ENCODE assay signal across 24 cellular contexts in the genomic region with DNA sequence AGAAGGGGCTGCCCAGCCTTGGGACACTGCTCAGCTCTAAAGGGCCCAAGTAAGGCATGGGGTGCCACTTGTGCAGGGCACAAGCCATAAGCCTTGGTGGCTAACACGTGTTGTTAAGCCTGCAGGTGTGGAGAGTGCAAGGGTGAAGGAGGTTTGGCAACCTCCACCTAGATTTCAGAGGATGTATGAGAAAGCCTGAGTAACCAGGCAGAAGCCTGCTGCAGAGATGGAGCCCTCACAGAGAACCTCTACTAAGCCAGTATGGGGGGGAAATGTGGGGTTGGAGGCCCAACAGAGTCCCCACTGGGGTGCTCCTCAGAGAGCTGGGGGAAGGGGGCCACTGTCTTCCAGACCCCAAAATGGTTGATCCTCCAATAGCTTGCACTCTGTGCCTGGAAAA. TPM values are rescaled to one million over a fixed set of nuclear protein-coding genes. Genes with fewer than 3 reads are reported as not detected.
DNase-seq lines count a peak whose midpoint lies in the region; ATAC-seq, FAIRE-seq and TF ChIP-seq lines count a peak whose summit lies in the region.
"Had no signal": no experiment of that assay in that cellular context is flagged by ENCODE, and none has a peak within 500 bp of the region (broad histone marks: within the 10 kb centered on the region; RNA-seq: fewer than 3 reads in every experiment).

No MANE protein-coding gene starts in this region.

- H3K27ac Mint-ChIP-seq in T-helper 17 cell: no peak overlapping the region
- H3K27ac Mint-ChIP-seq in naive thymus-derived CD4-positive, alpha-beta T cell: peak overlapping the region in 4 of 9 donors; percentile 24 to 84 (median 29)

- POLR2A ChIA-PET in HepG2 (lab: Yijun Ruan, JAX): no interaction called here
- POLR2A ChIA-PET in naive thymus-derived CD4-positive, alpha-beta T cell (lab: Charles Lee): interaction anchor here (1.0 kb wide), 1 partner anchor 40 kb away, joined by 5 read pairs; a partner anchor contains a TSS

- H3K36me3 Mint-ChIP-seq in T-helper 17 cell (ENCODE audit: low read depth): peaks cover 7% of the 10 kb centered on the region
- H3K36me3 Mint-ChIP-seq in naive thymus-derived CD4-positive, alpha-beta T cell: peaks cover 26 to 81% (median 71%) of the 10 kb centered on the region in 5 donors

- CTCF ChIA-PET in HepG2 (lab: Yijun Ruan, JAX; ENCODE audit: low intra/inter-chr PET ratio, low total read pairs): no interaction called here
- CTCF ChIA-PET in naive thymus-derived CD4-positive, alpha-beta T cell (lab: Charles Lee): no interaction called here

- no peak overlapping the region for H3K9ac ChIP-seq in HepG2 (ENCODE audit: insufficient read depth, low read depth, low read length)

- H3K36me3 ChIP-seq in HepG2 (replicated peaks in 1 of 2; ENCODE audit: control insufficient read depth in 1 of 2, insufficient read depth in 2 of 2, low read length in 2 of 2) (peaks cover 6 to 35% of the 10 kb centered on the region in 2 experiments; a peak in 4 of 5 replicates), right lobe of liver (peaks cover 0 to 16% (median 6%) of the 10 kb centered on the region in 4 donors)
- peaks cover 3 to 60% (median 8%) of the 10 kb centered on the region in 3 experiments for H3K36me3 ChIP-seq in naive thymus-derived CD4-positive, alpha-beta T cell (ENCODE audit: control insufficient read depth in 2 of 3, insufficient read depth in 3 of 3, low read length in 3 of 3)

- H2AFZ ChIP-seq in HepG2 (ENCODE audit: low read length): no peak overlapping the region
- H2AFZ ChIP-seq: PC-9 had no signal

- H3K27me3 Mint-ChIP-seq in T-helper 17 cell: no peaks in the 10 kb centered on the region
- H3K27me3 Mint-ChIP-seq in naive thymus-derived CD4-positive, alpha-beta T cell: no peaks in the 10 kb centered on the region

- FAIRE-seq in HepG2 (lab: Jason Lieb, UNC): no peak
- FAIRE-seq: GM19239 had no signal

- H3K4me1 Mint-ChIP-seq in T-helper 17 cell: peaks cover 2% of the 10 kb centered on the region
- peaks cover 0 to 8% (median 3%) of the 10 kb centered on the region in 7 donors for H3K4me1 Mint-ChIP-seq in naive thymus-derived CD4-positive, alpha-beta T cell

- TF ChIP-seq CTCF in HepG2 (CRISPR knock-in tag; IDR thresholded peaks at IDR 0.05) (no peak), right lobe of liver (IDR thresholded peaks at IDR 0.05) (no peak)

- H3K79me2 ChIP-seq in HepG2 (ENCODE audit: insufficient read depth, low read length): no peaks in the 10 kb centered on the region

- peaks cover 24% of the 10 kb centered on the region for H3K9me3 ChIP-seq in HepG2 (ENCODE audit: low read length)
- H3K9me3 ChIP-seq in right lobe of liver: no peaks in the 10 kb centered on the region
- no peaks in the 10 kb centered on the region for H3K9me3 ChIP-seq in T-helper 17 cell (ENCODE audit: control insufficient read depth, low read length, poor library complexity, severe bottlenecking)
- peaks cover 0 to 11% (median 5%) of the 10 kb centered on the region in 3 experiments for H3K9me3 ChIP-seq in naive thymus-derived CD4-positive, alpha-beta T cell (ENCODE audit: control insufficient read depth in 2 of 3, low read length in 3 of 3)
- H3K9me3 ChIP-seq: MG63 had no signal

- H3K4me3 ChIP-seq in HepG2 (replicated peaks in 1 of 3; ENCODE audit: insufficient read depth in 1 of 3, low read depth in 2 of 3, low read length in 3 of 3): no peak overlapping the region
- H3K4me3 ChIP-seq in right lobe of liver: no peak overlapping the region
- no peak overlapping the region for H3K4me3 ChIP-seq in naive thymus-derived CD4-positive, alpha-beta T cell (ENCODE audit: low read length)
- H3K4me3 ChIP-seq: MG63, PC-9, SK-N-MC had no signal

- TF ChIP-seq POLR2A in HepG2 (IDR thresholded peaks at IDR 0.05; ENCODE audit: insufficient read depth in 1 of 2, low read depth in 2 of 2, low read length in 2 of 2) (0 out of 4 replicates have a peak, but pooled peaks of 1 of the 2 experiments have one; percentile 20), right lobe of liver (IDR thresholded peaks at IDR 0.05) (no peak)

- H3K27ac ChIP-seq in HepG2 (ENCODE audit: extremely low read length, insufficient read depth, low read length): no peak overlapping the region
- no peak overlapping the region for H3K27ac ChIP-seq in right lobe of liver
- H3K27ac ChIP-seq in naive thymus-derived CD4-positive, alpha-beta T cell (ENCODE audit: low read depth, low read length): no peak overlapping the region
- H3K27ac ChIP-seq: PC-9, SK-N-MC had no signal

- TF ChIP-seq RAD21 in HepG2 (CRISPR knock-in tag; IDR thresholded peaks at IDR 0.05): no peak

- no peaks in the 10 kb centered on the region for H3K27me3 ChIP-seq in HepG2 (ENCODE audit: control insufficient read depth in 1 of 2, insufficient read depth in 2 of 2, low read length in 2 of 2)
- no peaks in the 10 kb centered on the region for H3K27me3 ChIP-seq in right lobe of liver
- no peaks in the 10 kb centered on the region for H3K27me3 ChIP-seq in naive thymus-derived CD4-positive, alpha-beta T cell (ENCODE audit: control insufficient read depth in 2 of 2, insufficient read depth in 2 of 2, low read length in 2 of 2)
- H3K27me3 ChIP-seq: MG63 had no signal

- DNase-seq in DMS53 (lab: John Stamatoyannopoulos, UW): peak; percentile 9
- DNase-seq in DMS53 treated with DMSO at 0.1 percent for 48 hours (lab: John Stamatoyannopoulos, UW; ENCODE audit: unreplicated experiment): no peak
- no peak for DNase-seq in HepG2 (ENCODE audit: low spot score)
- DNase-seq in right lobe of liver: no peak
- no peak for DNase-seq in T-helper 17 cell
- DNase-seq in naive thymus-derived CD4-positive, alpha-beta T cell: no peak
- no peak for DNase-seq in inferior parietal cortex (ENCODE audit: extremely low spot score)
- DNase-seq: DMS153, EL, GF-D8, GOT3, HCEC 1CT, MG63, NCI-H1417 treated with DMSO at 0.1 percent for 48 hours, NCI-H1930, NCI-H2171, NCI-H524 treated with DMSO at 0.1 percent for 48 hours, PC-9, RPMI8226, SHP77 treated with DMSO at 0.1 percent for 48 hours, SW 1271 had no signal

- intact Hi-C loops in HepG2 (cut with micrococcal nuclease; ENCODE audit: unreplicated experiment): no loop called here
- intact Hi-C loops in right lobe of liver (cut with DNase I): no loop called here
- intact Hi-C loops in naive thymus-derived CD4-positive, alpha-beta T cell (cut with micrococcal nuclease): loop anchor here in 1 of 2 donors (5.0 kb wide), 1 partner anchor 42 kb away; a partner anchor contains a TSS

- in situ Hi-C loops in HepG2 (cut with HindIII; ENCODE audit: extremely low pct_ligation_motif_present, low pct_unique_long_range_greater_than_20kb): no loop called here

- no peak for TF ChIP-seq EP300 in HepG2 (IDR thresholded peaks at IDR 0.05; ENCODE audit: low read depth in 2 of 2, low read length in 2 of 2)
- no peak for TF ChIP-seq EP300 in HepG2 (CRISPR knock-in tag; IDR thresholded peaks at IDR 0.05; ENCODE audit: borderline replicate concordance)

- 93% methylated on average over 1 of the region's 1 CpG for WGBS in HepG2 (ENCODE audit: low lambda C conversion rate)
- 100% methylated on average over 1 of the region's 1 CpG for WGBS in right lobe of liver (ENCODE audit: insufficient coverage, low coverage, low lambda C conversion rate, missing lambda C conversion rate)

- peak; percentile 26 for ATAC-seq in HepG2
- no peak for ATAC-seq in right lobe of liver
- ATAC-seq in T-helper 17 cell: peak; percentile 14
- peak; percentile 22 for ATAC-seq in naive thymus-derived CD4-positive, alpha-beta T cell
- ATAC-seq in HG02870 (IDR thresholded peaks at IDR 0.05; ENCODE audit: unreplicated experiment): no peak

- H3K9me3 Mint-ChIP-seq in naive thymus-derived CD4-positive, alpha-beta T cell: peaks cover 0 to 51% (median 19%) of the 10 kb centered on the region in 11 donors

- BruUV-seq in HepG2 (replicated peaks; lab: Mats Ljungman, UMichigan): no TSS peak

- no peaks in the 10 kb centered on the region for H4K20me1 ChIP-seq in HepG2 (ENCODE audit: insufficient read depth, low read length)

- no peak overlapping the region for H3K4me2 ChIP-seq in HepG2 (ENCODE audit: low read depth, low read length)
- H3K4me2 ChIP-seq: PC-9 had no signal

- no peak overlapping the region for H3K4me3 Mint-ChIP-seq in T-helper 17 cell
- no peak overlapping the region for H3K4me3 Mint-ChIP-seq in naive thymus-derived CD4-positive, alpha-beta T cell

- H3K4me1 ChIP-seq in HepG2 (ENCODE audit: insufficient read depth, low read length) (no peaks in the 10 kb centered on the region), right lobe of liver (no peaks in the 10 kb centered on the region)
- H3K4me1 ChIP-seq in naive thymus-derived CD4-positive, alpha-beta T cell (ENCODE audit: control insufficient read depth in 2 of 2, insufficient read depth in 2 of 2, low read length in 2 of 2): no peaks in the 10 kb centered on the region

RNA-seq across cellular contexts. Expression of a gene that starts 32.6 kb away (rescaled TPM):
- 62.2 and 112 TPM in 2 replicates for total RNA-seq in HepG2 (2016; rRNA removed; fragmentation: Illumina TruSeq; extraction: Trizol)
- 5.4 and 6.5 TPM in 2 replicates for total RNA-seq in HepG2 (2016; cell fraction: cytosol; rRNA removed; fragmentation: Illumina TruSeq; extraction: Trizol; ENCODE audit: low read depth)
- 61.8 and 116 TPM in 2 replicates for total RNA-seq in HepG2 (2016; cell fraction: insoluble cytoplasmic fraction; rRNA removed; fragmentation: Illumina TruSeq; extraction: Trizol)
- total RNA-seq in HepG2 (2016; cell fraction: membrane; rRNA removed; fragmentation: Illumina TruSeq; extraction: Trizol): 16.8 and 22.0 TPM in 2 replicates
- 87.4 and 101 TPM in 2 replicates for total RNA-seq in HepG2 (2016; cell fraction: nucleus; rRNA removed; fragmentation: Illumina TruSeq; extraction: Trizol)
- polyA plus RNA-seq in HepG2 (2011; rRNA removed): 93.5 and 97.7 TPM in 2 replicates
- polyA plus RNA-seq in HepG2 (2011; cell fraction: cytosol; rRNA removed): 47.2 and 97.2 TPM in 2 replicates
- 12.1 and 22.2 TPM in 2 replicates for polyA plus RNA-seq in HepG2 (2011; cell fraction: nucleus; rRNA removed)
- polyA plus RNA-seq in HepG2 (2012): 161 and 173 TPM in 2 replicates
- 3.2 and 3.6 TPM in 2 replicates for polyA plus RNA-seq in HepG2 (2016; cell fraction: cytosol; fragmentation: Illumina TruSeq; extraction: Trizol; ENCODE audit: low read depth)
- polyA plus RNA-seq in HepG2 (2016; cell fraction: insoluble cytoplasmic fraction; fragmentation: Illumina TruSeq; extraction: Trizol; ENCODE audit: low read depth): 47.0 and 52.4 TPM in 2 replicates
- polyA plus RNA-seq in HepG2 (2016; cell fraction: membrane; fragmentation: Illumina TruSeq; extraction: Trizol; ENCODE audit: low read depth): 6.6 and 9.2 TPM in 2 replicates
- 94.6 and 98.2 TPM in 2 replicates for polyA plus RNA-seq in HepG2 (2016; cell fraction: nucleus; fragmentation: Illumina TruSeq; extraction: Trizol; ENCODE audit: insufficient read depth, low read depth)
- 37.1 and 104 TPM in 2 replicates for polyA minus RNA-seq in HepG2 (2011; rRNA and poly(A)+ RNA removed; ENCODE audit: low replicate concordance)
- polyA minus RNA-seq in HepG2 (2011; cell fraction: cytosol; rRNA and poly(A)+ RNA removed): 116 and 151 TPM in 2 replicates
- polyA minus RNA-seq in HepG2 (2011; cell fraction: nucleus; rRNA and poly(A)+ RNA removed): 74.0 and 95.7 TPM in 2 replicates
- 100 to 1,000 TPM in 4 of 6 experiments, 10 to 100 TPM in 2; 83.6 to 114 (median 102) TPM for total RNA-seq in right lobe of liver
- 100 to 1,000 TPM; 120 to 127 TPM for total RNA-seq in T-helper 17 cell
- 100 to 1,000 TPM in 4 of 5 experiments, 10 to 100 TPM in 1; 63.7 to 139 (median 130) TPM for total RNA-seq in naive thymus-derived CD4-positive, alpha-beta T cell
- 100 to 1,000 TPM; 117 to 141 TPM for polyA plus RNA-seq in naive thymus-derived CD4-positive, alpha-beta T cell

RNA-seq across cellular contexts. Expression of a gene that starts 39.5 kb away (rescaled TPM):
- total RNA-seq in HepG2 (2016; rRNA removed; fragmentation: Illumina TruSeq; extraction: Trizol) (24.8 and 27.6 TPM in 2 replicates), right lobe of liver (1 to 10 TPM; 2.6 to 4.7 (median 3.3) TPM), T-helper 17 cell (10 to 100 TPM; 16.1 to 20.4 TPM)
- total RNA-seq in HepG2 (2016; cell fraction: cytosol; rRNA removed; fragmentation: Illumina TruSeq; extraction: Trizol; ENCODE audit: low read depth): 7.1 and 10.7 TPM in 2 replicates
- 29.5 and 35.3 TPM in 2 replicates for total RNA-seq in HepG2 (2016; cell fraction: insoluble cytoplasmic fraction; rRNA removed; fragmentation: Illumina TruSeq; extraction: Trizol)
- total RNA-seq in HepG2 (2016; cell fraction: membrane; rRNA removed; fragmentation: Illumina TruSeq; extraction: Trizol): 14.0 and 17.8 TPM in 2 replicates
- 26.6 and 30.2 TPM in 2 replicates for total RNA-seq in HepG2 (2016; cell fraction: nucleus; rRNA removed; fragmentation: Illumina TruSeq; extraction: Trizol)
- polyA plus RNA-seq in HepG2 (2011; rRNA removed): 22.1 and 26.4 TPM in 2 replicates
- polyA plus RNA-seq in HepG2 (2011; cell fraction: cytosol; rRNA removed): 12.7 and 16.8 TPM in 2 replicates
- 18.7 and 22.0 TPM in 2 replicates for polyA plus RNA-seq in HepG2 (2011; cell fraction: nucleus; rRNA removed)
- polyA plus RNA-seq in HepG2 (2012): 11.0 and 12.2 TPM in 2 replicates
- polyA plus RNA-seq in HepG2 (2016; cell fraction: cytosol; fragmentation: Illumina TruSeq; extraction: Trizol; ENCODE audit: low read depth): 1.6 and 1.8 TPM in 2 replicates
- polyA plus RNA-seq in HepG2 (2016; cell fraction: insoluble cytoplasmic fraction; fragmentation: Illumina TruSeq; extraction: Trizol; ENCODE audit: low read depth): 21.4 and 22.2 TPM in 2 replicates
- polyA plus RNA-seq in HepG2 (2016; cell fraction: membrane; fragmentation: Illumina TruSeq; extraction: Trizol; ENCODE audit: low read depth): 3.8 TPM in 2 replicates
- polyA plus RNA-seq in HepG2 (2016; cell fraction: nucleus; fragmentation: Illumina TruSeq; extraction: Trizol; ENCODE audit: insufficient read depth, low read depth): 27.2 and 28.0 TPM in 2 replicates
- 12.3 and 24.7 TPM in 2 replicates for polyA minus RNA-seq in HepG2 (2011; rRNA and poly(A)+ RNA removed; ENCODE audit: low replicate concordance)
- 15.3 and 17.6 TPM in 2 replicates for polyA minus RNA-seq in HepG2 (2011; cell fraction: cytosol; rRNA and poly(A)+ RNA removed)
- 33.7 and 35.9 TPM in 2 replicates for polyA minus RNA-seq in HepG2 (2011; cell fraction: nucleus; rRNA and poly(A)+ RNA removed)
- 10 to 100 TPM; 12.5 to 32.4 (median 26.5) TPM for total RNA-seq in naive thymus-derived CD4-positive, alpha-beta T cell
- polyA plus RNA-seq in naive thymus-derived CD4-positive, alpha-beta T cell: 10 to 100 TPM; 18.1 to 45.4 TPM

Comparison
In these comparisons a context has a peak if more than half of its experiments do, and no peak if none do; other contexts are left out.
1. ATAC-seq: peak in HepG2 (single experiment), T-helper 17 cell (single experiment) and naive thymus-derived CD4-positive, alpha-beta T cell (single experiment); none in right lobe of liver (0 of 4) and HG02870 (single experiment).